In the genomic region with DNA sequence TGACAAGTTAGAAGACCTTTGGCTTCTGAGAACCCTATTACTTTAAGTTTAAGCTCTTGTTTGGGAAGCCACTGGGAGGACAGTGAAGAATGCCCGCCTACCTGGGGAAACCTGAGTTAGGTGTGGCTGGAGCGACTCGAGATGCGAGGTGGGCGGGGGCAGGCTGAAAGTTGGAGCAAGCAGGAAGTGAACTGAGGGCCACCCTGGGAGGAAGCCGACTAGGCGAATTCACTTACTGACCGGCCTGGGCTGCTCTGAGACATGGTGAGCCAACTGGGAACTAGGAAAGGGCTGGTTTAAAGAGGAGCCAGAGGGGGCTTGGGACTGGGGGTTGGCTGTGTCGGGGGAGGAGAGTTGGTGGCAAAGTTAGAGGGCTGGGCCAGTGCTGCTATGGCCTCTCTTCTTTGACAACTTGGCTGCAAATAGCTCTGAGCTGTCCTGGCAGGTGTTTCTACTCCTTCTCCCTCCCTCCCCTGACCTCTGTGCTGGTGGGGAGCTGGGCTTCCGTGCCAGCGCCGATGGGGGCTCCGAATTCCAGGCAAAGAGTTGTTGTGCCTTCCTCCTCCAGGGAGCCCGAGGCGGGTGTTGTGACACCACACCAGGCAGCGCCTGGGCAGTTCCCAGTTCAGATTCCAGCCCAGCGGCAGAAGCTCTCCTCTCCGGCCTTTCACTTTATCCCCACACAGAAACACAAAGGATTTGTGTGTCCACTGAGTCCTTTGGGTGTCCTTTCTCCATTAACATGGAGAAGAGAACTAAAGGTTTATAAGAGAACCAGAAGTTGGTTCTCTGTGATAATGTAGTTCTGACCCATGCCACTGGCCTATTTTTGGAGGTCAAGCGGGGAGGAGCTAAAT, we compare ENCODE assay signal across 1 cellular context.
TF ChIP-seq lines count a peak whose summit lies in the region.

A gene (plus strand): TSS at position 201 of the 857 bp plus-strand sequence. CDS start 61 bp downstream, at position 262.

TF ChIP-seq in HepG2, 621 proteins besides CTCF, POLR2A, EP300 and RAD21 (continued from another document and continues in another):
- TF ChIP-seq, protein P1, sequence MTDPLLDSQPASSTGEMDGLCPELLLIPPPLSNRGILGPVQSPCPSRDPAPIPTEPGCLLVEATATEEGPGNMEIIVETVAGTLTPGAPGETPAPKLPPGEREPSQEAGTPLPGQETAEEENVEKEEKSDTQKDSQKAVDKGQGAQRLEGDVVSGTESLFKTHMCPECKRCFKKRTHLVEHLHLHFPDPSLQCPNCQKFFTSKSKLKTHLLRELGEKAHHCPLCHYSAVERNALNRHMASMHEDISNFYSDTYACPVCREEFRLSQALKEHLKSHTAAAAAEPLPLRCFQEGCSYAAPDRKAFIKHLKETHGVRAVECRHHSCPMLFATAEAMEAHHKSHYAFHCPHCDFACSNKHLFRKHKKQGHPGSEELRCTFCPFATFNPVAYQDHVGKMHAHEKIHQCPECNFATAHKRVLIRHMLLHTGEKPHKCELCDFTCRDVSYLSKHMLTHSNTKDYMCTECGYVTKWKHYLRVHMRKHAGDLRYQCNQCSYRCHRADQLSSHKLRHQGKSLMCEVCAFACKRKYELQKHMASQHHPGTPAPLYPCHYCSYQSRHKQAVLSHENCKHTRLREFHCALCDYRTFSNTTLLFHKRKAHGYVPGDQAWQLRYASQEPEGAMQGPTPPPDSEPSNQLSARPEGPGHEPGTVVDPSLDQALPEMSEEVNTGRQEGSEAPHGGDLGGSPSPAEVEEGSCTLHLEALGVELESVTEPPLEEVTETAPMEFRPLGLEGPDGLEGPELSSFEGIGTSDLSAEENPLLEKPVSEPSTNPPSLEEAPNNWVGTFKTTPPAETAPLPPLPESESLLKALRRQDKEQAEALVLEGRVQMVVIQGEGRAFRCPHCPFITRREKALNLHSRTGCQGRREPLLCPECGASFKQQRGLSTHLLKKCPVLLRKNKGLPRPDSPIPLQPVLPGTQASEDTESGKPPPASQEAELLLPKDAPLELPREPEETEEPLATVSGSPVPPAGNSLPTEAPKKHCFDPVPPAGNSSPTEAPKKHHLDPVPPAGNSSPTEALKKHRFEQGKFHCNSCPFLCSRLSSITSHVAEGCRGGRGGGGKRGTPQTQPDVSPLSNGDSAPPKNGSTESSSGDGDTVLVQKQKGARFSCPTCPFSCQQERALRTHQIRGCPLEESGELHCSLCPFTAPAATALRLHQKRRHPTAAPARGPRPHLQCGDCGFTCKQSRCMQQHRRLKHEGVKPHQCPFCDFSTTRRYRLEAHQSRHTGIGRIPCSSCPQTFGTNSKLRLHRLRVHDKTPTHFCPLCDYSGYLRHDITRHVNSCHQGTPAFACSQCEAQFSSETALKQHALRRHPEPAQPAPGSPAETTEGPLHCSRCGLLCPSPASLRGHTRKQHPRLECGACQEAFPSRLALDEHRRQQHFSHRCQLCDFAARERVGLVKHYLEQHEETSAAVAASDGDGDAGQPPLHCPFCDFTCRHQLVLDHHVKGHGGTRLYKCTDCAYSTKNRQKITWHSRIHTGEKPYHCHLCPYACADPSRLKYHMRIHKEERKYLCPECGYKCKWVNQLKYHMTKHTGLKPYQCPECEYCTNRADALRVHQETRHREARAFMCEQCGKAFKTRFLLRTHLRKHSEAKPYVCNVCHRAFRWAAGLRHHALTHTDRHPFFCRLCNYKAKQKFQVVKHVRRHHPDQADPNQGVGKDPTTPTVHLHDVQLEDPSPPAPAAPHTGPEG (CRISPR knock-in tag; IDR thresholded peaks at IDR 0.05), result no peak; the same call in 1 of the 2 replicates
- TF ChIP-seq CCAR2 (optimal IDR thresholded peaks at IDR 0.05; ENCODE audit: low read depth, low read length) (no peak), ZNF501 (CRISPR knock-in tag; IDR thresholded peaks at IDR 0.05) (peak; percentile 53; the same call in 1 of the 2 replicates), ZNF496 (CRISPR knock-in tag; IDR thresholded peaks at IDR 0.05; ENCODE audit: insufficient replicate concordance) (no peak), MEIS1 (CRISPR knock-in tag; IDR thresholded peaks at IDR 0.05; ENCODE audit: borderline replicate concordance) (no peak), TBP (CRISPR knock-in tag; IDR thresholded peaks at IDR 0.05) (no peak), SRSF4 (IDR thresholded peaks at IDR 0.05; ENCODE audit: low read depth, low read length, poor library complexity, severe bottlenecking) (no peak), SRSF1 (optimal IDR thresholded peaks at IDR 0.05; ENCODE audit: low read depth, low read length) (no peak), ZBTB8A (CRISPR knock-in tag; IDR thresholded peaks at IDR 0.05; ENCODE audit: borderline replicate concordance, low read depth) (no peak), TBX3 (IDR thresholded peaks at IDR 0.05; ENCODE audit: borderline replicate concordance) (no peak), ZNF225 (CRISPR knock-in tag; IDR thresholded peaks at IDR 0.05) (0 out of 2 replicates have a peak, but pooled peaks have one; percentile 11), GABPB1 (CRISPR knock-in tag; IDR thresholded peaks at IDR 0.05) (peak; percentile 31; the same call in 1 of the 2 replicates), GPN1 (CRISPR knock-in tag; IDR thresholded peaks at IDR 0.05; ENCODE audit: borderline replicate concordance) (no peak), SPEN (CRISPR knock-in tag; IDR thresholded peaks at IDR 0.05; ENCODE audit: low read depth) (no peak), ZNF12 (CRISPR knock-in tag; IDR thresholded peaks at IDR 0.05) (no peak), SOX6 (IDR thresholded peaks at IDR 0.05) (no peak), SOX6 (CRISPR knock-in tag; IDR thresholded peaks at IDR 0.05) (0 out of 2 replicates have a peak, but pooled peaks have one; percentile 10), U2AF2 (IDR thresholded peaks at IDR 0.05; ENCODE audit: low read depth, low read length) (no peak), ZNF253 (CRISPR knock-in tag; IDR thresholded peaks at IDR 0.05; ENCODE audit: borderline replicate concordance) (no peak), ZBTB21 (CRISPR knock-in tag; IDR thresholded peaks at IDR 0.05) (no peak), SMAD1 (CRISPR knock-in tag; IDR thresholded peaks at IDR 0.05; ENCODE audit: borderline replicate concordance, low read depth) (no peak), KAT2B (IDR thresholded peaks at IDR 0.05; ENCODE audit: borderline replicate concordance, low read depth, low read length) (no peak), FOSL2 (CRISPR knock-in tag; IDR thresholded peaks at IDR 0.05) (no peak), ZNF720 (CRISPR knock-in tag; IDR thresholded peaks at IDR 0.05) (no peak), PAWR (CRISPR knock-in tag; IDR thresholded peaks at IDR 0.05; ENCODE audit: borderline replicate concordance) (no peak), ATM (IDR thresholded peaks at IDR 0.05; ENCODE audit: borderline replicate concordance) (no peak), HDAC1 (CRISPR knock-in tag; IDR thresholded peaks at IDR 0.05) (0 out of 2 replicates have a peak, but pooled peaks have one; percentile 39)
- TF ChIP-seq, protein P2, sequence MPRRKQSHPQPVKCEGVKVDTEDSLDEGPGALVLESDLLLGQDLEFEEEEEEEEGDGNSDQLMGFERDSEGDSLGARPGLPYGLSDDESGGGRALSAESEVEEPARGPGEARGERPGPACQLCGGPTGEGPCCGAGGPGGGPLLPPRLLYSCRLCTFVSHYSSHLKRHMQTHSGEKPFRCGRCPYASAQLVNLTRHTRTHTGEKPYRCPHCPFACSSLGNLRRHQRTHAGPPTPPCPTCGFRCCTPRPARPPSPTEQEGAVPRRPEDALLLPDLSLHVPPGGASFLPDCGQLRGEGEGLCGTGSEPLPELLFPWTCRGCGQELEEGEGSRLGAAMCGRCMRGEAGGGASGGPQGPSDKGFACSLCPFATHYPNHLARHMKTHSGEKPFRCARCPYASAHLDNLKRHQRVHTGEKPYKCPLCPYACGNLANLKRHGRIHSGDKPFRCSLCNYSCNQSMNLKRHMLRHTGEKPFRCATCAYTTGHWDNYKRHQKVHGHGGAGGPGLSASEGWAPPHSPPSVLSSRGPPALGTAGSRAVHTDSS (CRISPR knock-in tag; conservative IDR thresholded peaks at IDR 0.05), result no peak
- TF ChIP-seq, protein P3, sequence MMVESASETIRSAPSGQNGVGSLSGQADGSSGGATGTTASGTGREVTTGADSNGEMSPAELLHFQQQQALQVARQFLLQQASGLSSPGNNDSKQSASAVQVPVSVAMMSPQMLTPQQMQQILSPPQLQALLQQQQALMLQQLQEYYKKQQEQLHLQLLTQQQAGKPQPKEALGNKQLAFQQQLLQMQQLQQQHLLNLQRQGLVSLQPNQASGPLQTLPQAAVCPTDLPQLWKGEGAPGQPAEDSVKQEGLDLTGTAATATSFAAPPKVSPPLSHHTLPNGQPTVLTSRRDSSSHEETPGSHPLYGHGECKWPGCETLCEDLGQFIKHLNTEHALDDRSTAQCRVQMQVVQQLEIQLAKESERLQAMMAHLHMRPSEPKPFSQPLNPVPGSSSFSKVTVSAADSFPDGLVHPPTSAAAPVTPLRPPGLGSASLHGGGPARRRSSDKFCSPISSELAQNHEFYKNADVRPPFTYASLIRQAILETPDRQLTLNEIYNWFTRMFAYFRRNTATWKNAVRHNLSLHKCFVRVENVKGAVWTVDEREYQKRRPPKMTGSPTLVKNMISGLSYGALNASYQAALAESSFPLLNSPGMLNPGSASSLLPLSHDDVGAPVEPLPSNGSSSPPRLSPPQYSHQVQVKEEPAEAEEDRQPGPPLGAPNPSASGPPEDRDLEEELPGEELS (CRISPR knock-in tag; IDR thresholded peaks at IDR 0.05), result no peak
- TF ChIP-seq, protein P4, sequence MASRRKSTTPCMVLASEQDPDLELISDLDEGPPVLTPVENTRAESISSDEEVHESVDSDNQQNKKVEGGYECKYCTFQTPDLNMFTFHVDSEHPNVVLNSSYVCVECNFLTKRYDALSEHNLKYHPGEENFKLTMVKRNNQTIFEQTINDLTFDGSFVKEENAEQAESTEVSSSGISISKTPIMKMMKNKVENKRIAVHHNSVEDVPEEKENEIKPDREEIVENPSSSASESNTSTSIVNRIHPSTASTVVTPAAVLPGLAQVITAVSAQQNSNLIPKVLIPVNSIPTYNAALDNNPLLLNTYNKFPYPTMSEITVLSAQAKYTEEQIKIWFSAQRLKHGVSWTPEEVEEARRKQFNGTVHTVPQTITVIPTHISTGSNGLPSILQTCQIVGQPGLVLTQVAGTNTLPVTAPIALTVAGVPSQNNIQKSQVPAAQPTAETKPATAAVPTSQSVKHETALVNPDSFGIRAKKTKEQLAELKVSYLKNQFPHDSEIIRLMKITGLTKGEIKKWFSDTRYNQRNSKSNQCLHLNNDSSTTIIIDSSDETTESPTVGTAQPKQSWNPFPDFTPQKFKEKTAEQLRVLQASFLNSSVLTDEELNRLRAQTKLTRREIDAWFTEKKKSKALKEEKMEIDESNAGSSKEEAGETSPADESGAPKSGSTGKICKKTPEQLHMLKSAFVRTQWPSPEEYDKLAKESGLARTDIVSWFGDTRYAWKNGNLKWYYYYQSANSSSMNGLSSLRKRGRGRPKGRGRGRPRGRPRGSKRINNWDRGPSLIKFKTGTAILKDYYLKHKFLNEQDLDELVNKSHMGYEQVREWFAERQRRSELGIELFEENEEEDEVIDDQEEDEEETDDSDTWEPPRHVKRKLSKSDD (CRISPR knock-in tag; IDR thresholded peaks at IDR 0.05; ENCODE audit: low read depth), result no peak
- TF ChIP-seq, protein P5, sequence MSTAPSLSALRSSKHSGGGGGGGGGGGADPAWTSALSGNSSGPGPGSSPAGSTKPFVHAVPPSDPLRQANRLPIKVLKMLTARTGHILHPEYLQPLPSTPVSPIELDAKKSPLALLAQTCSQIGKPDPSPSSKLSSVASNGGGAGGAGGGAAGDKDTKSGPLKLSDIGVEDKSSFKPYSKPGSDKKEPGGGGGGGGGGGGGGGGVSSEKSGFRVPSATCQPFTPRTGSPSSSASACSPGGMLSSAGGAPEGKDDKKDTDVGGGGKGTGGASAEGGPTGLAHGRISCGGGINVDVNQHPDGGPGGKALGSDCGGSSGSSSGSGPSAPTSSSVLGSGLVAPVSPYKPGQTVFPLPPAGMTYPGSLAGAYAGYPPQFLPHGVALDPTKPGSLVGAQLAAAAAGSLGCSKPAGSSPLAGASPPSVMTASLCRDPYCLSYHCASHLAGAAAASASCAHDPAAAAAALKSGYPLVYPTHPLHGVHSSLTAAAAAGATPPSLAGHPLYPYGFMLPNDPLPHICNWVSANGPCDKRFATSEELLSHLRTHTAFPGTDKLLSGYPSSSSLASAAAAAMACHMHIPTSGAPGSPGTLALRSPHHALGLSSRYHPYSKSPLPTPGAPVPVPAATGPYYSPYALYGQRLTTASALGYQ (CRISPR knock-in tag; IDR thresholded peaks at IDR 0.05), result no peak
- TF ChIP-seq, protein P6, sequence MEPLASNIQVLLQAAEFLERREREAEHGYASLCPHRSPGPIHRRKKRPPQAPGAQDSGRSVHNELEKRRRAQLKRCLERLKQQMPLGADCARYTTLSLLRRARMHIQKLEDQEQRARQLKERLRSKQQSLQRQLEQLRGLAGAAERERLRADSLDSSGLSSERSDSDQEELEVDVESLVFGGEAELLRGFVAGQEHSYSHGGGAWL (CRISPR knock-in tag; IDR thresholded peaks at IDR 0.05), result no peak
- TF ChIP-seq, protein P7, sequence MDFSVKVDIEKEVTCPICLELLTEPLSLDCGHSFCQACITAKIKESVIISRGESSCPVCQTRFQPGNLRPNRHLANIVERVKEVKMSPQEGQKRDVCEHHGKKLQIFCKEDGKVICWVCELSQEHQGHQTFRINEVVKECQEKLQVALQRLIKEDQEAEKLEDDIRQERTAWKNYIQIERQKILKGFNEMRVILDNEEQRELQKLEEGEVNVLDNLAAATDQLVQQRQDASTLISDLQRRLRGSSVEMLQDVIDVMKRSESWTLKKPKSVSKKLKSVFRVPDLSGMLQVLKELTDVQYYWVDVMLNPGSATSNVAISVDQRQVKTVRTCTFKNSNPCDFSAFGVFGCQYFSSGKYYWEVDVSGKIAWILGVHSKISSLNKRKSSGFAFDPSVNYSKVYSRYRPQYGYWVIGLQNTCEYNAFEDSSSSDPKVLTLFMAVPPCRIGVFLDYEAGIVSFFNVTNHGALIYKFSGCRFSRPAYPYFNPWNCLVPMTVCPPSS (IDR thresholded peaks at IDR 0.05), result no peak
- TF ChIP-seq, protein P8, sequence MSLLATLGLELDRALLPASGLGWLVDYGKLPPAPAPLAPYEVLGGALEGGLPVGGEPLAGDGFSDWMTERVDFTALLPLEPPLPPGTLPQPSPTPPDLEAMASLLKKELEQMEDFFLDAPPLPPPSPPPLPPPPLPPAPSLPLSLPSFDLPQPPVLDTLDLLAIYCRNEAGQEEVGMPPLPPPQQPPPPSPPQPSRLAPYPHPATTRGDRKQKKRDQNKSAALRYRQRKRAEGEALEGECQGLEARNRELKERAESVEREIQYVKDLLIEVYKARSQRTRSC (CRISPR knock-in tag; IDR thresholded peaks at IDR 0.05; ENCODE audit: low read depth), result no peak
- TF ChIP-seq, protein P9, sequence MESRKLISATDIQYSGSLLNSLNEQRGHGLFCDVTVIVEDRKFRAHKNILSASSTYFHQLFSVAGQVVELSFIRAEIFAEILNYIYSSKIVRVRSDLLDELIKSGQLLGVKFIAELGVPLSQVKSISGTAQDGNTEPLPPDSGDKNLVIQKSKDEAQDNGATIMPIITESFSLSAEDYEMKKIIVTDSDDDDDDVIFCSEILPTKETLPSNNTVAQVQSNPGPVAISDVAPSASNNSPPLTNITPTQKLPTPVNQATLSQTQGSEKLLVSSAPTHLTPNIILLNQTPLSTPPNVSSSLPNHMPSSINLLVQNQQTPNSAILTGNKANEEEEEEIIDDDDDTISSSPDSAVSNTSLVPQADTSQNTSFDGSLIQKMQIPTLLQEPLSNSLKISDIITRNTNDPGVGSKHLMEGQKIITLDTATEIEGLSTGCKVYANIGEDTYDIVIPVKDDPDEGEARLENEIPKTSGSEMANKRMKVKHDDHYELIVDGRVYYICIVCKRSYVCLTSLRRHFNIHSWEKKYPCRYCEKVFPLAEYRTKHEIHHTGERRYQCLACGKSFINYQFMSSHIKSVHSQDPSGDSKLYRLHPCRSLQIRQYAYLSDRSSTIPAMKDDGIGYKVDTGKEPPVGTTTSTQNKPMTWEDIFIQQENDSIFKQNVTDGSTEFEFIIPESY (CRISPR knock-in tag; IDR thresholded peaks at IDR 0.05), result no peak
